13 cellular contexts compared by ENCODE assay signal in the genomic region with DNA sequence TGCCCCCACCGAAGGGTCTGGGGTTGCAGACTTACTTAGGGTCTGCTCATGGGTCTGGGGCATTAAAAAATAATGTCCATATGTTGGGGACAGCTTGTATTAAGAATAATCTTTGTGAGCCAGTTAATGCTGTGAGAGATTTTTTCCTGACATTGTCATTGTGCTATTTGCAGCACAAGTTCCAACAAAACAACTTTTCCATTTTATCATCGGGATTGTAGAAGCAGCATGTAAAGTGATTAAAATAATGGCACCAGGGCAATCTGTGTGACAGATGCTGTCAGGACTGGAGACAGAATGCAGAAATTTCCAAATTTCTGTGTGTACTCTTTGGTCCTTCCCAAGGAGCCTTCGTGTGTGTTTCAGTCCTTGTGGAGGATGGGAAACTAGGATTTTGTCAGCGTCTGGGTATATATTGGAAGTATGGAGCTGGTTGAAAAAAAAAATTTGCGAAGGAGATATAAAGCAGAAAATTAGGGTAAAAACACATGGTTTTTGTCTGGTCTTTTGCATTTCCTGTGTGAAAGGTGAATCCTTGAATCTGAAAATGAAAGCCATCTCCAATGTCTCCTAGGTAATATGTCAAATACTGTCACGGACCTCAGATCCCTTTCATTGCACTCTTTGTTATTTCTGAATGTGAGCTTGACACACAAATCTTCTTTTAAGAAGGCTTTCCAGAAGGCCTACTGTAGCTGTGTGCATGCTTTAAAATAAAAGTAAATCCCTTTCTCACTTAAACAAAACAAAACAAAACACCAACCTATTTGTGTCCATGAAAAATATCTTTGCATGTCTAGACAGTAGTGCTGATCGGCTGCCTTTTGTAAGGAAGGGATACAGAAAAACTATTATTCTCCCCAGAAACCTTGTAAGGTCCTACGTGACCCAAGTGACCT.
DNase-seq lines count a peak whose midpoint lies in the region; ATAC-seq, FAIRE-seq and TF ChIP-seq lines count a peak whose summit lies in the region.
"Had no signal": no experiment of that assay in that cellular context is flagged by ENCODE, and none has a peak within 500 bp of the region (broad histone marks: within the 10 kb centered on the region; RNA-seq: fewer than 3 reads in every experiment).

No MANE protein-coding gene starts in this region.

- H3K36me3 ChIP-seq in MM.1S (replicated peaks; ENCODE audit: insufficient read depth, low read length) (no peaks in the 10 kb centered on the region), kidney (ENCODE audit: control insufficient read depth in 1 of 2, insufficient read depth in 2 of 2, low read length in 2 of 2) (no peaks in the 10 kb centered on the region), subcutaneous abdominal adipose tissue (ENCODE audit: control insufficient read depth in 5 of 5, insufficient read depth in 5 of 5, low read length in 5 of 5) (no peaks in the 10 kb centered on the region)
- H3K36me3 ChIP-seq: stomach had no signal

- H3K9me3 Mint-ChIP-seq in brain = peaks cover 0 to 4% (median 2%) of the 10 kb centered on the region in 5 experiments
- no peaks in the 10 kb centered on the region for H3K9me3 Mint-ChIP-seq in activated T-helper 1 cell treated with anti-CD3 and anti-CD28 coated beads, Interleukin-12 subunit alpha, Interleukin-12 subunit beta, Interleukin-2, Interleukin-4 antibody, amounts not matched to agents 30 ng/mL and 10 ng/mL and 1 ng/mL, durations not matched to agents 14 hours and 24 hours and 36 hours

- 0 out of 2 replicates have a peak, but pooled peaks cover 3% of the 10 kb centered on the region for H3K4me1 ChIP-seq in MM.1S (ENCODE audit: low read length)
- H3K4me1 ChIP-seq in kidney (ENCODE audit: control insufficient read depth in 1 of 2, insufficient read depth in 1 of 2, low read depth in 1 of 2, low read length in 2 of 2) = peaks cover 30 to 58% of the 10 kb centered on the region in 2 donors
- H3K4me1 ChIP-seq in subcutaneous abdominal adipose tissue (ENCODE audit: control insufficient read depth in 5 of 5, insufficient read depth in 5 of 5, low read length in 5 of 5) = peaks cover 9 to 59% (median 46%) of the 10 kb centered on the region in 5 donors

- TF ChIP-seq CTCF in MM.1S (IDR thresholded peaks at IDR 0.05; ENCODE audit: low read length) = no peak
- TF ChIP-seq CTCF in brain (conservative IDR thresholded peaks at IDR 0.05) = no peak
- no peak for TF ChIP-seq CTCF in kidney (IDR thresholded peaks at IDR 0.05; ENCODE audit: borderline replicate concordance, extremely low read depth, insufficient read depth)

- FAIRE-seq in kidney (lab: Jason Lieb, UNC) = no peak

- no peaks in the 10 kb centered on the region for H3K27me3 Mint-ChIP-seq in brain
- H3K27me3 Mint-ChIP-seq in activated T-helper 1 cell treated with anti-CD3 and anti-CD28 coated beads, Interleukin-12 subunit alpha, Interleukin-12 subunit beta, Interleukin-2, Interleukin-4 antibody, amounts not matched to agents 30 ng/mL and 10 ng/mL and 1 ng/mL, durations not matched to agents 14 hours and 24 hours and 36 hours (ENCODE audit: insufficient read depth) = no peaks in the 10 kb centered on the region
- H3K27me3 Mint-ChIP-seq: CD8-positive, alpha-beta memory T cell had no signal

- peaks cover 70% of the 10 kb centered on the region for H3K4me1 Mint-ChIP-seq in brain
- no peaks in the 10 kb centered on the region for H3K4me1 Mint-ChIP-seq in activated T-helper 1 cell treated with anti-CD3 and anti-CD28 coated beads, Interleukin-12 subunit alpha, Interleukin-12 subunit beta, Interleukin-2, Interleukin-4 antibody, amounts not matched to agents 30 ng/mL and 10 ng/mL and 1 ng/mL, durations not matched to agents 14 hours and 24 hours and 36 hours (ENCODE audit: low read depth)
- H3K4me1 Mint-ChIP-seq: CD8-positive, alpha-beta memory T cell had no signal

- H3K4me3 Mint-ChIP-seq in brain = peak overlapping the region; percentile 17 to 60 (median 43)
- no peak overlapping the region for H3K4me3 Mint-ChIP-seq in activated T-helper 1 cell treated with anti-CD3 and anti-CD28 coated beads, Interleukin-12 subunit alpha, Interleukin-12 subunit beta, Interleukin-2, Interleukin-4 antibody, amounts not matched to agents 30 ng/mL and 10 ng/mL and 1 ng/mL, durations not matched to agents 14 hours and 24 hours and 36 hours
- H3K4me3 Mint-ChIP-seq: CD8-positive, alpha-beta memory T cell had no signal

- H3K9me3 ChIP-seq in MM.1S (replicated peaks; ENCODE audit: insufficient read depth, low read length) (no peaks in the 10 kb centered on the region), kidney (ENCODE audit: control insufficient read depth in 1 of 2, low read length in 2 of 2) (no peaks in the 10 kb centered on the region), subcutaneous abdominal adipose tissue (ENCODE audit: control insufficient read depth in 5 of 5, low read length in 5 of 5) (no peaks in the 10 kb centered on the region)
- H3K9me3 ChIP-seq: stomach had no signal

- peak overlapping the region; percentile 14; the same call in 1 of the 2 replicates for H3K4me3 ChIP-seq in MM.1S (ENCODE audit: low read length)
- H3K4me3 ChIP-seq in kidney (ENCODE audit: low read length in 2 of 2) = peak overlapping the region in 1 of 2 donors; percentile 5
- H3K4me3 ChIP-seq in subcutaneous abdominal adipose tissue (ENCODE audit: low read depth in 1 of 5, low read length in 5 of 5) = peak overlapping the region in 1 of 5 donors; percentile 13
- H3K4me3 ChIP-seq: stomach had no signal

- H3K27me3 ChIP-seq in MM.1S (replicated peaks; ENCODE audit: insufficient read depth, low read length) (no peaks in the 10 kb centered on the region), subcutaneous abdominal adipose tissue (ENCODE audit: control insufficient read depth in 5 of 5, insufficient read depth in 4 of 5, low read length in 5 of 5) (no peaks in the 10 kb centered on the region)
- H3K27me3 ChIP-seq: stomach had no signal

- peak overlapping the region; percentile 75 to 87 (median 81) for H3K27ac Mint-ChIP-seq in brain
- H3K27ac Mint-ChIP-seq in activated T-helper 1 cell treated with anti-CD3 and anti-CD28 coated beads, Interleukin-12 subunit alpha, Interleukin-12 subunit beta, Interleukin-2, Interleukin-4 antibody, amounts not matched to agents 30 ng/mL and 10 ng/mL and 1 ng/mL, durations not matched to agents 14 hours and 24 hours and 36 hours = no peak overlapping the region
- H3K27ac Mint-ChIP-seq: CD8-positive, alpha-beta memory T cell had no signal

- H2AFZ ChIP-seq in MM.1S (ENCODE audit: low read length) = peak overlapping the region; percentile 39

- no peak overlapping the region for H3K9ac ChIP-seq in MM.1S (ENCODE audit: low read length)
- peak overlapping the region in 1 of 2 donors; percentile 9 for H3K9ac ChIP-seq in kidney (ENCODE audit: low read length in 2 of 2)
- no peak overlapping the region for H3K9ac ChIP-seq in subcutaneous abdominal adipose tissue (ENCODE audit: low read length in 5 of 5)

- no peaks in the 10 kb centered on the region for H3K9me2 ChIP-seq in MM.1S (replicated peaks; ENCODE audit: insufficient read depth, low read length)

- H3K27ac ChIP-seq in MM.1S (ENCODE audit: low read length) = no peak overlapping the region
- H3K27ac ChIP-seq in kidney (ENCODE audit: low read depth in 2 of 2, low read length in 2 of 2) = peak overlapping the region; percentile 11 to 26
- H3K27ac ChIP-seq in subcutaneous abdominal adipose tissue (ENCODE audit: low read depth, low read length) = peak overlapping the region; percentile 79
- H3K27ac ChIP-seq: stomach had no signal

- H3K79me2 ChIP-seq in MM.1S (ENCODE audit: low read length) = no peaks in the 10 kb centered on the region

- intact Hi-C loops in kidney (cut with DNase I) = no loop called here
- intact Hi-C loops in activated T-helper 1 cell treated with anti-CD3 and anti-CD28 coated beads, Interleukin-12 subunit alpha, Interleukin-12 subunit beta, Interleukin-2, Interleukin-4 antibody, amounts not matched to agents 30 ng/mL and 10 ng/mL and 1 ng/mL, durations not matched to agents 14 hours and 24 hours and 36 hours (cut with micrococcal nuclease) = no loop called here

- peak overlapping the region; percentile 39; the same call in 1 of the 2 replicates for H3K4me2 ChIP-seq in MM.1S (ENCODE audit: low read depth, low read length)

- H3K36me3 Mint-ChIP-seq in brain = peaks cover 4% of the 10 kb centered on the region
- no peaks in the 10 kb centered on the region for H3K36me3 Mint-ChIP-seq in activated T-helper 1 cell treated with anti-CD3 and anti-CD28 coated beads, Interleukin-12 subunit alpha, Interleukin-12 subunit beta, Interleukin-2, Interleukin-4 antibody, amounts not matched to agents 30 ng/mL and 10 ng/mL and 1 ng/mL, durations not matched to agents 14 hours and 24 hours and 36 hours (ENCODE audit: low read depth)
- H3K36me3 Mint-ChIP-seq: CD8-positive, alpha-beta memory T cell had no signal

- ATAC-seq in HG03097 (IDR thresholded peaks at IDR 0.05; ENCODE audit: low FRiP score, unreplicated experiment) = no peak
- ATAC-seq: HCT116 had no signal

- no peaks in the 10 kb centered on the region for H3F3A ChIP-seq in MM.1S (ENCODE audit: insufficient read depth, low read length)

- DNase-seq in MM.1S (no peak), kidney (no peak), NCI-H2227 treated with DMSO at 0.1 percent for 48 hours (lab: John Stamatoyannopoulos, UW) (no peak)
- DNase-seq in activated T-helper 1 cell treated with anti-CD3 and anti-CD28 coated beads, Interleukin-12 subunit alpha, Interleukin-12 subunit beta, Interleukin-2, Interleukin-4 antibody, amounts not matched to agents 30 ng/mL and 10 ng/mL and 1 ng/mL, durations not matched to agents 14 hours and 24 hours and 36 hours (ENCODE audit: low spot score) = no peak
- DNase-seq: activated naive CD4-positive, alpha-beta T cell treated with Interleukin-2 at 50 U/mL for 16 hours; caudate nucleus; CD8-positive, alpha-beta memory T cell; stomach; T-helper 9 cell had no signal

- H4K20me1 ChIP-seq in MM.1S (ENCODE audit: insufficient read depth, low read length) = no peaks in the 10 kb centered on the region
